Comparison of ENCODE assay signal across 23 cellular contexts in genomic region chr20:19566226-19566960, GRCh38.
DNase-seq lines count a peak whose midpoint lies in the region; ATAC-seq, FAIRE-seq and TF ChIP-seq lines count a peak whose summit lies in the region.
"Had no signal": no experiment of that assay in that cellular context is flagged by ENCODE, and none has a peak within 500 bp of the region (broad histone marks: within the 10 kb centered on the region; RNA-seq: fewer than 3 reads in every experiment).

No MANE protein-coding gene starts in this region.

- H3K23me2 ChIP-seq in H9 (ENCODE audit: insufficient read length, low read depth, low read length, poor library complexity, severe bottlenecking) = no peaks in the 10 kb centered on the region

- no peaks in the 10 kb centered on the region for H3K36me3 Mint-ChIP-seq in stimulated activated effector memory CD8-positive, alpha-beta T cell treated with anti-CD3 and anti-CD28 coated beads, Interleukin-12 subunit alpha, Interleukin-12 subunit beta, amount 100 ng/mL, for 72 hours
- H3K36me3 Mint-ChIP-seq in H9 (ENCODE audit: insufficient read depth in 1 of 3, low read depth in 3 of 3) = no peaks in the 10 kb centered on the region; a peak in 3 of 7 replicates
- H3K36me3 Mint-ChIP-seq: activated naive CD4-positive, alpha-beta T cell treated with anti-CD3 and anti-CD28 coated beads, Interleukin-2, amount 10 ng/mL, durations not matched to agents 7 days and 5 days; naive thymus-derived CD4-positive, alpha-beta T cell had no signal

- no peak overlapping the region for H4K8ac ChIP-seq in H9 (replicated peaks; ENCODE audit: insufficient read length, low read depth, low read length)

- no peak overlapping the region for H3K18ac ChIP-seq in H9 (ENCODE audit: insufficient read length, low read depth, low read length)

- peak; percentile 78 for FAIRE-seq in RCC 7860 (lab: Jason Lieb, UNC)
- FAIRE-seq: GM12892, small intestine, TTC549 had no signal

- peaks cover 2% of the 10 kb centered on the region for H3K9me3 Mint-ChIP-seq in stimulated activated effector memory CD8-positive, alpha-beta T cell treated with anti-CD3 and anti-CD28 coated beads, Interleukin-12 subunit alpha, Interleukin-12 subunit beta, amount 100 ng/mL, for 72 hours
- H3K9me3 Mint-ChIP-seq in H9 = peaks cover 4 to 8% of the 10 kb centered on the region in 2 experiments; a peak in 4 of 5 replicates

- DNase-seq in RCC 7860 (ENCODE audit: low spot score) (peak; percentile 70), fibroblast of villous mesenchyme (ENCODE audit: low read depth) (peak; percentile 28), DMS79 treated with DMSO at 0.1 percent for 48 hours (lab: John Stamatoyannopoulos, UW) (no peak), activated T-cell treated with anti-CD3 and anti-CD28 coated beads for 4 hours (no peak), H9 (no peak)
- DNase-seq in stimulated activated effector memory CD8-positive, alpha-beta T cell treated with anti-CD3 and anti-CD28 coated beads, Interleukin-12 subunit alpha, Interleukin-12 subunit beta, amount 100 ng/mL, for 72 hours (ENCODE audit: low spot score in 2 of 2) = no peak
- DNase-seq: activated CD4-positive, alpha-beta T cell treated with anti-CD3 and anti-CD28 coated beads, Interleukin-2, amount 50 U/mL, for 48 hours; activated naive CD4-positive, alpha-beta T cell treated with anti-CD3 and anti-CD28 coated beads, Interleukin-2, amount 10 ng/mL, durations not matched to agents 7 days and 5 days; activated T-cell treated with anti-CD3 and anti-CD28 coated beads, Interleukin-2, amount 50 U/mL, for 24 hours; lower lobe of right lung; naive thymus-derived CD4-positive, alpha-beta T cell; NCI-H187; NCI-H345; NK-92 treated with Interleukin-12 subunit alpha and Interleukin-12 subunit beta, amount 100 ng/mL, for 24 hours; posterior cingulate gyrus; RPMI8226; small intestine; stimulated activated CD4-positive, alpha-beta T cell treated with anti-CD3 and anti-CD28 coated beads, Interleukin-4, amount 100 ng/mL, for 24 hours had no signal

- no peak overlapping the region for H2AFZ ChIP-seq in H9 (ENCODE audit: low read length)

- H4K5ac ChIP-seq in H9 (ENCODE audit: insufficient read length, low read depth, low read length) = no peak overlapping the region

- no peak overlapping the region for H2BK15ac ChIP-seq in H9 (ENCODE audit: low read depth, low read length)

- no peaks in the 10 kb centered on the region for H4K20me1 ChIP-seq in H9 (ENCODE audit: control insufficient read depth, insufficient read depth, insufficient read length)

- H2BK12ac ChIP-seq in H9 (ENCODE audit: insufficient read length, low read depth, low read length) = no peak overlapping the region

- H3K9me3 ChIP-seq in HEK293 (ENCODE audit: control insufficient read depth, insufficient read depth, low read depth, low read length) (no peaks in the 10 kb centered on the region), H9 (ENCODE audit: control insufficient read depth, low read depth, low read length) (no peaks in the 10 kb centered on the region)
- H3K9me3 ChIP-seq: lower lobe of right lung had no signal

- no peak overlapping the region for H3K4me2 ChIP-seq in H9 (ENCODE audit: insufficient read depth, insufficient read length, low read length)

- no peak overlapping the region for H3K4me3 Mint-ChIP-seq in stimulated activated effector memory CD8-positive, alpha-beta T cell treated with anti-CD3 and anti-CD28 coated beads, Interleukin-12 subunit alpha, Interleukin-12 subunit beta, amount 100 ng/mL, for 72 hours
- H3K4me3 Mint-ChIP-seq in H9 = no peak overlapping the region
- H3K4me3 Mint-ChIP-seq: activated naive CD4-positive, alpha-beta T cell treated with anti-CD3 and anti-CD28 coated beads, Interleukin-2, amount 10 ng/mL, durations not matched to agents 7 days and 5 days; activated T-cell treated with anti-CD3 and anti-CD28 coated beads, Interleukin-2, amount 50 U/mL, for 24 hours; dendritic cell treated with granulocyte-macrophage colony-stimulating factor and Interleukin-4, amounts not matched to agents 40 ng/mL and 50 ng/mL, for 4 days; naive thymus-derived CD4-positive, alpha-beta T cell had no signal

- no peak overlapping the region for H3K27ac ChIP-seq in HEK293 (ENCODE audit: extremely low read depth, low read depth, low read length)
- no peak overlapping the region for H3K27ac ChIP-seq in H9 (ENCODE audit: insufficient read length, low read depth, low read length)
- H3K27ac ChIP-seq: epithelial cell of prostate, lower lobe of right lung had no signal

- no peaks in the 10 kb centered on the region for H3K36me3 ChIP-seq in HEK293 (ENCODE audit: control insufficient read depth in 2 of 2, insufficient read depth in 1 of 2, low read length in 2 of 2)
- H3K36me3 ChIP-seq: lower lobe of right lung had no signal

- H3T11ph ChIP-seq in H9 (ENCODE audit: low read length) = no peak overlapping the region

- no peak overlapping the region for H3K4me3 ChIP-seq in HEK293 (ENCODE audit: low read depth, low read length)
- no peak overlapping the region for H3K4me3 ChIP-seq in fibroblast of villous mesenchyme (ENCODE audit: low read depth, low read length)
- H3K4me3 ChIP-seq: lower lobe of right lung had no signal

- H4K91ac ChIP-seq in H9 (ENCODE audit: insufficient read length, low read depth, low read length) = no peak overlapping the region

- no peak overlapping the region for H3K27ac Mint-ChIP-seq in stimulated activated effector memory CD8-positive, alpha-beta T cell treated with anti-CD3 and anti-CD28 coated beads, Interleukin-12 subunit alpha, Interleukin-12 subunit beta, amount 100 ng/mL, for 72 hours
- H3K27ac Mint-ChIP-seq in H9 = no peak overlapping the region; a peak in 1 of 7 replicates
- H3K27ac Mint-ChIP-seq: activated naive CD4-positive, alpha-beta T cell treated with anti-CD3 and anti-CD28 coated beads, Interleukin-2, amount 10 ng/mL, durations not matched to agents 7 days and 5 days; activated T-cell treated with anti-CD3 and anti-CD28 coated beads, Interleukin-2, amount 50 U/mL, for 24 hours; dendritic cell treated with granulocyte-macrophage colony-stimulating factor and Interleukin-4, amounts not matched to agents 40 ng/mL and 50 ng/mL, for 4 days; naive thymus-derived CD4-positive, alpha-beta T cell had no signal

- no peak overlapping the region for H3K14ac ChIP-seq in H9 (ENCODE audit: insufficient read depth, low read length)

- no peak overlapping the region for H2BK5ac ChIP-seq in H9 (ENCODE audit: insufficient read length, low read length)

- POLR2A ChIA-PET in HEK293 (lab: Yijun Ruan, JAX) = no interaction called here

- no peak overlapping the region for H3K56ac ChIP-seq in H9 (ENCODE audit: insufficient read length, low read depth, low read length)

- peaks cover 7% of the 10 kb centered on the region; the same call in 1 of the 2 replicates for H3K27me3 Mint-ChIP-seq in H9 (ENCODE audit: low read depth)
- H3K27me3 Mint-ChIP-seq: activated naive CD4-positive, alpha-beta T cell treated with anti-CD3 and anti-CD28 coated beads, Interleukin-2, amount 10 ng/mL, durations not matched to agents 7 days and 5 days; activated T-cell treated with anti-CD3 and anti-CD28 coated beads, Interleukin-2, amount 50 U/mL, for 24 hours had no signal

- no peak overlapping the region for H2BK120ac ChIP-seq in H9 (ENCODE audit: low read depth, low read length, poor library complexity, severe bottlenecking)

- H2BK20ac ChIP-seq in H9 (ENCODE audit: low read depth, low read length, poor library complexity, severe bottlenecking) = no peak overlapping the region

- H3K4me1 Mint-ChIP-seq in stimulated activated effector memory CD8-positive, alpha-beta T cell treated with anti-CD3 and anti-CD28 coated beads, Interleukin-12 subunit alpha, Interleukin-12 subunit beta, amount 100 ng/mL, for 72 hours = no peaks in the 10 kb centered on the region
- H3K4me1 Mint-ChIP-seq in H9 = peaks cover 2 to 5% of the 10 kb centered on the region in 2 experiments; a peak in 1 of 4 replicates
- H3K4me1 Mint-ChIP-seq: activated naive CD4-positive, alpha-beta T cell treated with anti-CD3 and anti-CD28 coated beads, Interleukin-2, amount 10 ng/mL, durations not matched to agents 7 days and 5 days; naive thymus-derived CD4-positive, alpha-beta T cell had no signal

- no peaks in the 10 kb centered on the region for H3K79me2 ChIP-seq in H9 (ENCODE audit: insufficient read depth, low read length)

- no peak overlapping the region for H3K4ac ChIP-seq in H9 (ENCODE audit: low read depth, low read length)

- TF ChIP-seq CTCF in HEK293 (tag by site-specific recombination; IDR thresholded peaks at IDR 0.05) = no peak
- TF ChIP-seq CTCF in fibroblast of villous mesenchyme (IDR thresholded peaks at IDR 0.05; ENCODE audit: insufficient read depth, low read depth, low read length) = no peak
- no peak for TF ChIP-seq CTCF in H9 (conservative IDR thresholded peaks at IDR 0.05)

- no peak overlapping the region for H3K9ac ChIP-seq in H9 (ENCODE audit: extremely low read depth, insufficient read length, low read length)

- CTCF ChIA-PET in HEK293 (lab: Yijun Ruan, JAX) = no interaction called here

- H2AK5ac ChIP-seq in H9 (ENCODE audit: insufficient read length, low read length) = no peak overlapping the region

- H3K23ac ChIP-seq in H9 (ENCODE audit: insufficient read length, low read depth, low read length) = no peak overlapping the region

- ATAC-seq in stimulated activated effector memory CD8-positive, alpha-beta T cell treated with anti-CD3 and anti-CD28 coated beads, Interleukin-12 subunit alpha, Interleukin-12 subunit beta, amount 100 ng/mL, for 72 hours = peak; percentile 40
- ATAC-seq: lower lobe of right lung; naive thymus-derived CD4-positive, alpha-beta T cell had no signal

- H3K79me1 ChIP-seq in H9 (ENCODE audit: insufficient read depth, low read depth, low read length, poor library complexity, severe bottlenecking) = no peaks in the 10 kb centered on the region

- no peaks in the 10 kb centered on the region for H3K27me3 ChIP-seq in H9 (ENCODE audit: insufficient read depth, low read length)

- H3K4me1 ChIP-seq in HEK293 (ENCODE audit: control insufficient read depth, insufficient read depth, low read length) (no peaks in the 10 kb centered on the region), H9 (ENCODE audit: insufficient read depth, low read length) (no peaks in the 10 kb centered on the region)
- H3K4me1 ChIP-seq: lower lobe of right lung had no signal

- no CpG with 5 or more reads among the region's 3 CpGs for WGBS in H9 (ENCODE audit: extremely low coverage, insufficient read length, low lambda C conversion rate)

TF ChIP-seq in HEK293, 187 proteins besides CTCF, POLR2A, EP300 and RAD21 (continues in another document):
- TF ChIP-seq ZNF548 (tag by site-specific recombination; IDR thresholded peaks at IDR 0.05) (no peak), ZNF621 (tag by site-specific recombination; IDR thresholded peaks at IDR 0.05) (no peak)

Comparison
In these comparisons a context has a peak if more than half of its experiments do, and no peak if none do; other contexts are left out.
1. DNase-seq: peak in RCC 7860 (single experiment) and fibroblast of villous mesenchyme (single experiment); none in stimulated activated effector memory CD8-positive, alpha-beta T cell treated with anti-CD3 and anti-CD28 coated beads, Interleukin-12 subunit alpha, Interleukin-12 subunit beta, amount 100 ng/mL, for 72 hours (0 of 2), DMS79 treated with DMSO at 0.1 percent for 48 hours (single experiment), activated T-cell treated with anti-CD3 and anti-CD28 coated beads for 4 hours (single experiment) and H9 (single experiment).